In the genomic region with DNA sequence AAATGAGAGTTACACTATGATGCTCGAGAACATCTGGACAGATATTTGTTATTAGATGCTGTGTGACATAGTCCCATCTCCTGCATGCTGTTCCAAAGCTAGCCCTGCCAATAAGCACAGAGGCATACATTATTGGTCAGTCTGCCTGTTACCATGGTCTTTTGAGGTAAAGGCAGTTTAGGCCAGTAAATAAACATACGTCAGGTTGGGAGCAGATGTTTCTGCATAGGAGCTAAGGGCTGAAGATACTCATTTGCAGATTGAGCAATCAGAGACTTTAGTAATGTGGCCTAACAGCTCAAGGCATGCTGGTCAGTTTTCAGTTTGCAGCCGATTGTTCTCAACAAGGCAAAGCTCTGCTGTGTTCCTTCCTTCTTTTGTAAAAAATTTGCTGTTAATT, we compare ENCODE assay signal across 16 cellular contexts.
DNase-seq lines count a peak whose midpoint lies in the region; ATAC-seq and TF ChIP-seq lines count a peak whose summit lies in the region.
"Had no signal": no experiment of that assay in that cellular context is flagged by ENCODE, and none has a peak within 500 bp of the region (broad histone marks: within the 10 kb centered on the region; RNA-seq: fewer than 3 reads in every experiment).

No MANE protein-coding gene starts in this region.

- H3K27ac ChIP-seq in gastroesophageal sphincter: peak overlapping the region; percentile 41 to 79 (median 74)
- peak overlapping the region; percentile 54 to 76 (median 63) for H3K27ac ChIP-seq in sigmoid colon

- intact Hi-C loops in sigmoid colon (cut with DNase I): loop anchor here (5.0 kb wide), 2 partner anchors 85 to 190 kb away; no protein-coding TSS in a partner anchor

- TF ChIP-seq POLR2A in gastroesophageal sphincter (IDR thresholded peaks at IDR 0.05) (no peak), sigmoid colon (IDR thresholded peaks at IDR 0.05) (no peak)

- no peaks in the 10 kb centered on the region for H3K27me3 ChIP-seq in gastroesophageal sphincter
- H3K27me3 ChIP-seq in sigmoid colon: no peaks in the 10 kb centered on the region

- H3K9me3 ChIP-seq in gastroesophageal sphincter (no peaks in the 10 kb centered on the region), sigmoid colon (no peaks in the 10 kb centered on the region)

- peak; percentile 11 for DNase-seq in GM04503 (ENCODE audit: low read depth)
- peak; percentile 65 for DNase-seq in SKM-1 treated with dmso at 0.1 percent for 144 hours (lab: John Stamatoyannopoulos, UW; ENCODE audit: unreplicated experiment)
- no peak for DNase-seq in sigmoid colon
- no peak for DNase-seq in activated CD8-positive, alpha-beta T cell treated with anti-CD3 and anti-CD28 coated beads, Interleukin-2, amount 10 ng/mL, durations not matched to agents 7 days and 5 days
- no peak for DNase-seq in stimulated activated naive CD4-positive, alpha-beta T cell (lab: John Stamatoyannopoulos, UW)
- DNase-seq in mucosa of gallbladder (ENCODE audit: low spot score): no peak
- DNase-seq: activated CD4-positive, alpha-beta T cell treated with anti-CD3 and anti-CD28 coated beads, Interleukin-2, amount 10 ng/mL, durations not matched to agents 24 days and 14 days; CD8-positive, alpha-beta memory T cell; GF-D8; GOT3; immature natural killer cell; NCI-H1436; retina; stimulated activated naive CD4-positive, alpha-beta T cell treated with Interleukin-2 at 50 U/mL for 16 hours had no signal

- POLR2A ChIA-PET in activated CD8-positive, alpha-beta T cell treated with anti-CD3 and anti-CD28 coated beads, Interleukin-2, amount 10 ng/mL, durations not matched to agents 7 days and 5 days (lab: Charles Lee): no interaction called here

- no peak overlapping the region for H3K27ac Mint-ChIP-seq in activated CD8-positive, alpha-beta T cell treated with anti-CD3 and anti-CD28 coated beads, Interleukin-2, amount 10 ng/mL, durations not matched to agents 7 days and 5 days
- H3K27ac Mint-ChIP-seq: activated CD4-positive, alpha-beta T cell treated with anti-CD3 and anti-CD28 coated beads, Interleukin-2, amount 10 ng/mL, durations not matched to agents 24 days and 14 days; CD8-positive, alpha-beta memory T cell; immature natural killer cell had no signal

- no peak overlapping the region for H3K4me3 Mint-ChIP-seq in activated CD8-positive, alpha-beta T cell treated with anti-CD3 and anti-CD28 coated beads, Interleukin-2, amount 10 ng/mL, durations not matched to agents 7 days and 5 days
- H3K4me3 Mint-ChIP-seq: activated CD4-positive, alpha-beta T cell treated with anti-CD3 and anti-CD28 coated beads, Interleukin-2, amount 10 ng/mL, durations not matched to agents 24 days and 14 days; CD8-positive, alpha-beta memory T cell; immature natural killer cell had no signal

- peaks cover 11 to 80% (median 32%) of the 10 kb centered on the region in 3 donors for H3K4me1 ChIP-seq in gastroesophageal sphincter
- peaks cover 0 to 93% (median 73%) of the 10 kb centered on the region in 4 donors for H3K4me1 ChIP-seq in sigmoid colon

- CTCF ChIA-PET in activated CD8-positive, alpha-beta T cell treated with anti-CD3 and anti-CD28 coated beads, Interleukin-2, amount 10 ng/mL, durations not matched to agents 7 days and 5 days (lab: Charles Lee): no interaction called here

- H3K9me3 Mint-ChIP-seq in activated CD8-positive, alpha-beta T cell treated with anti-CD3 and anti-CD28 coated beads, Interleukin-2, amount 10 ng/mL, durations not matched to agents 7 days and 5 days (ENCODE audit: insufficient read depth): no peaks in the 10 kb centered on the region
- H3K9me3 Mint-ChIP-seq: activated CD4-positive, alpha-beta T cell treated with anti-CD3 and anti-CD28 coated beads, Interleukin-2, amount 10 ng/mL, durations not matched to agents 24 days and 14 days had no signal

- 47 to 62% methylated on average over 3 of the region's 3 CpGs for WGBS in gastroesophageal sphincter (ENCODE audit: low coverage in 1 of 2), 2 donors
- WGBS in sigmoid colon, 2 donors: 47 to 65% methylated on average over 3 of the region's 3 CpGs

- H3K36me3 Mint-ChIP-seq in activated CD8-positive, alpha-beta T cell treated with anti-CD3 and anti-CD28 coated beads, Interleukin-2, amount 10 ng/mL, durations not matched to agents 7 days and 5 days (ENCODE audit: low read depth): no peaks in the 10 kb centered on the region
- H3K36me3 Mint-ChIP-seq: CD8-positive, alpha-beta memory T cell; immature natural killer cell had no signal

- no peaks in the 10 kb centered on the region for H3K36me3 ChIP-seq in gastroesophageal sphincter
- H3K36me3 ChIP-seq in sigmoid colon: no peaks in the 10 kb centered on the region

- ATAC-seq in gastroesophageal sphincter (no peak), HG03025 (IDR thresholded peaks at IDR 0.05; ENCODE audit: low FRiP score, unreplicated experiment) (no peak)
- no peak for ATAC-seq in activated CD8-positive, alpha-beta T cell treated with anti-CD3 and anti-CD28 coated beads, Interleukin-2, amount 10 ng/mL, durations not matched to agents 7 days and 5 days

- no peak for TF ChIP-seq EP300 in gastroesophageal sphincter (IDR thresholded peaks at IDR 0.05)
- TF ChIP-seq EP300 in sigmoid colon (IDR thresholded peaks at IDR 0.05): no peak

- TF ChIP-seq CTCF in gastroesophageal sphincter (IDR thresholded peaks at IDR 0.05) (no peak), sigmoid colon (IDR thresholded peaks at IDR 0.05) (no peak)

- no peaks in the 10 kb centered on the region for H3K4me1 Mint-ChIP-seq in activated CD8-positive, alpha-beta T cell treated with anti-CD3 and anti-CD28 coated beads, Interleukin-2, amount 10 ng/mL, durations not matched to agents 7 days and 5 days (ENCODE audit: low read depth)
- H3K4me1 Mint-ChIP-seq: activated CD4-positive, alpha-beta T cell treated with anti-CD3 and anti-CD28 coated beads, Interleukin-2, amount 10 ng/mL, durations not matched to agents 24 days and 14 days; CD8-positive, alpha-beta memory T cell; immature natural killer cell had no signal

- H3K27me3 Mint-ChIP-seq in activated CD8-positive, alpha-beta T cell treated with anti-CD3 and anti-CD28 coated beads, Interleukin-2, amount 10 ng/mL, durations not matched to agents 7 days and 5 days (ENCODE audit: low read depth): no peaks in the 10 kb centered on the region
- H3K27me3 Mint-ChIP-seq: CD8-positive, alpha-beta memory T cell had no signal

- no peak overlapping the region for H3K4me3 ChIP-seq in gastroesophageal sphincter
- H3K4me3 ChIP-seq in sigmoid colon: no peak overlapping the region

Comparison
In these comparisons a context has a peak if more than half of its experiments do, and no peak if none do; other contexts are left out.
1. DNase-seq: peak in GM04503 (single experiment) and SKM-1 treated with dmso at 0.1 percent for 144 hours (single experiment); none in sigmoid colon (single experiment), activated CD8-positive, alpha-beta T cell treated with anti-CD3 and anti-CD28 coated beads, Interleukin-2, amount 10 ng/mL, durations not matched to agents 7 days and 5 days (single experiment), stimulated activated naive CD4-positive, alpha-beta T cell (0 of 6) and mucosa of gallbladder (single experiment).